Comparison of ENCODE assay signal across 8 cellular contexts in the genomic region with DNA sequence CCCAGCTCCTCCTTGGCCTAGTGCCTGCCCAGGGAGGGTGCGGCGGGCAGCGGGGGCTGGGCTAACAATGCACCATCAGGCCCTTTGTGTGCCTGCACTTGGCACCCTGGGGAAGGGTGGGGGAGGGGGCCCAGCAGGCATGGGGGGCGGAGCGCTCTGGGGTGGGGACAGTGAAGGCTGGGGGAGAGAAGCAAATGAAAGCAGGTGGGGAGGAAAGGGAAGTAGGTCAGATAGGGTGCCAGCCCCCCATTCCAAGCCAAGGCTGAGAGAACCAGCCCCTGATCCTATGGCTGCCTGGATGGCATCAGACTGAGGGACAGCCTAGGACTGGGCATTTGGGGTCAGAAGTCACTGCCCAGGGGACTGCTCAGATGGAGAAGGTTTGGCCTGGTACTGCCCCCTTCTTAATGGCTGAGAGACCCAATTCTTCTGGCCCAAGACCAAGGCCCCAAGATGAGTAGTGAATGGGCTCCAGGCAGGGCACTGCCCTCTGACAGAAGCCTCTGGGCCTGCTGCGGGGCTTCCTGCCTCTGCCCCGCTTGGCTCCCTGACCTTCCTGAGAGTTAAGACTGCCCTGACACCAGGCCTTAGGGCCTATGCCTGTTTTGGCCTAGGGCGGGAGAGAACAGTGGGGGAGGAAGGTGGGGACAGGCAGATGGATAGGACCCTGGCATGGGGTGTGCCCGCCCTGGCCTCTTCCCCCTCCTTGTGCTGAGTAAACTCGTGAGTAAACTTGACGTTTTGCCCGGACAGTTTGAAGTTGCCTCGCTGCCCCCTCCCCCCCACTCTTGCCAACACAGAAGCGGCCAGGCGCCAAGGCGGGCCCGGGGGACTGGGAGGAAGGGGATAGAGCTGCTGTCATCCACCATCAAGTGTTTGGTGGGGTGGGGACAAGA. TPM values are rescaled to one million over a fixed set of nuclear protein-coding genes. Genes with fewer than 3 reads are reported as not detected.
A peak's percentile ranks its signal among the peaks of the same experiment; 100 is the strongest.
DNase-seq lines count a peak whose midpoint lies in the region; ATAC-seq, FAIRE-seq and TF ChIP-seq lines count a peak whose summit lies in the region.

No MANE protein-coding gene starts in this region.

- peak overlapping the region; percentile 97 for H3K27ac ChIP-seq in HepG2 (ENCODE audit: extremely low read length, insufficient read depth, low read length)
- peak overlapping the region; percentile 97 for H3K27ac ChIP-seq in temporal lobe (ENCODE audit: low read depth, low read length)

- peak; percentile 61 for DNase-seq in activated CD4-positive, alpha-beta T cell treated with anti-CD3 and anti-CD28 coated beads for 36 hours
- DNase-seq in activated CD4-positive, alpha-beta T cell treated with anti-CD3 and anti-CD28 coated beads for 48 hours = no peak
- peak in 50 of 58 donors; percentile 11 to 85 (median 61) for DNase-seq in anterior cingulate cortex (lab: John Stamatoyannopoulos, UW)
- no peak for DNase-seq in HepG2 (ENCODE audit: low spot score)
- DNase-seq in AG08396 (ENCODE audit: low spot score) = no peak

- no peak for TF ChIP-seq RAD21 in HepG2 (CRISPR knock-in tag; IDR thresholded peaks at IDR 0.05)

- no TSS peak for BruUV-seq in HepG2 (replicated peaks; lab: Mats Ljungman, UMichigan)

- no peaks in the 10 kb centered on the region for H3K27me3 Mint-ChIP-seq in activated CD4-positive, alpha-beta T cell treated with anti-CD3 and anti-CD28 coated beads for 36 hours

- no peak overlapping the region for H2AFZ ChIP-seq in HepG2 (ENCODE audit: low read length)

- CTCF ChIA-PET in activated CD4-positive, alpha-beta T cell treated with anti-CD3 and anti-CD28 coated beads for 36 hours (lab: Charles Lee) = interaction anchor here (0.6 to 8.0 kb wide), 4 partner anchors 10 to 526 kb away, joined by 3 to 86 read pairs (median 18); no protein-coding TSS in a partner anchor
- CTCF ChIA-PET in HepG2 (lab: Yijun Ruan, JAX; ENCODE audit: low intra/inter-chr PET ratio, low total read pairs) = interaction anchor here (1.6 kb wide), 1 partner anchor 12 kb away, joined by 5 read pairs; no protein-coding TSS in a partner anchor

- 83% methylated on average over 11 of the region's 17 CpGs for WGBS in HepG2 (ENCODE audit: low lambda C conversion rate)

- H3K9me3 Mint-ChIP-seq in activated CD4-positive, alpha-beta T cell treated with anti-CD3 and anti-CD28 coated beads for 36 hours (ENCODE audit: low read depth) = no peaks in the 10 kb centered on the region

- H3K4me1 ChIP-seq in HepG2 (ENCODE audit: insufficient read depth, low read length) = peaks cover 64% of the 10 kb centered on the region

- peaks cover 4% of the 10 kb centered on the region; the same call in 1 of the 2 replicates for H4K20me1 ChIP-seq in HepG2 (ENCODE audit: insufficient read depth, low read length)

- no peaks in the 10 kb centered on the region; a peak in 1 of 5 replicates for H3K27me3 ChIP-seq in HepG2 (ENCODE audit: control insufficient read depth in 1 of 2, insufficient read depth in 2 of 2, low read length in 2 of 2)

- ATAC-seq in activated CD4-positive, alpha-beta T cell treated with anti-CD3 and anti-CD28 coated beads for 36 hours = no peak
- ATAC-seq in HepG2 (no peak), GM19397 (IDR thresholded peaks at IDR 0.05; ENCODE audit: unreplicated experiment) (no peak), GM21526 (IDR thresholded peaks at IDR 0.05; ENCODE audit: low FRiP score, unreplicated experiment) (no peak)

- no peak for TF ChIP-seq CTCF in HepG2 (CRISPR knock-in tag; IDR thresholded peaks at IDR 0.05)

- H3K36me3 ChIP-seq in HepG2 (replicated peaks in 1 of 2; ENCODE audit: control insufficient read depth in 1 of 2, insufficient read depth in 2 of 2, low read length in 2 of 2) = peaks cover 1 to 3% of the 10 kb centered on the region in 2 experiments; a peak in 3 of 5 replicates

- peak overlapping the region; percentile 95 for H3K27ac Mint-ChIP-seq in activated CD4-positive, alpha-beta T cell treated with anti-CD3 and anti-CD28 coated beads for 36 hours

- intact Hi-C loops in activated CD4-positive, alpha-beta T cell treated with anti-CD3 and anti-CD28 coated beads for 36 hours (cut with DNase I, micrococcal nuclease) = loop anchor here in 1 of 2 experiments (10.0 kb wide), 2 partner anchors 1209 to 1499 kb away; partner anchors contain the start of genes MEF2D and PMF1
- intact Hi-C loops in HepG2 (cut with micrococcal nuclease; ENCODE audit: unreplicated experiment) = no loop called here

- H3K79me2 ChIP-seq in HepG2 (ENCODE audit: insufficient read depth, low read length) = peaks cover 46% of the 10 kb centered on the region

- TF ChIP-seq EP300 in HepG2 (IDR thresholded peaks at IDR 0.05; ENCODE audit: low read depth in 2 of 2, low read length in 2 of 2) (no peak), HepG2 (CRISPR knock-in tag; IDR thresholded peaks at IDR 0.05; ENCODE audit: borderline replicate concordance) (no peak)

- H3K36me3 Mint-ChIP-seq in activated CD4-positive, alpha-beta T cell treated with anti-CD3 and anti-CD28 coated beads for 36 hours (ENCODE audit: low read depth) = peaks cover 26% of the 10 kb centered on the region

- FAIRE-seq in HepG2 (lab: Jason Lieb, UNC) = no peak

- peak overlapping the region; percentile 95; the same call in 1 of the 2 replicates for H3K9ac ChIP-seq in HepG2 (ENCODE audit: insufficient read depth, low read depth, low read length)

- peak overlapping the region; percentile 89 for H3K4me2 ChIP-seq in HepG2 (ENCODE audit: low read depth, low read length)

- peaks cover 39% of the 10 kb centered on the region for H3K4me1 Mint-ChIP-seq in activated CD4-positive, alpha-beta T cell treated with anti-CD3 and anti-CD28 coated beads for 36 hours

- TF ChIP-seq POLR2A in HepG2 (IDR thresholded peaks at IDR 0.05; ENCODE audit: insufficient read depth in 1 of 2, low read depth in 2 of 2, low read length in 2 of 2) = no peak

- in situ Hi-C loops in HepG2 (cut with HindIII; ENCODE audit: extremely low pct_ligation_motif_present, low pct_unique_long_range_greater_than_20kb) = no loop called here

- no peaks in the 10 kb centered on the region for H3K9me3 ChIP-seq in HepG2 (ENCODE audit: low read length)

- peak overlapping the region; percentile 96 for H3K4me3 Mint-ChIP-seq in activated CD4-positive, alpha-beta T cell treated with anti-CD3 and anti-CD28 coated beads for 36 hours

- H3K4me3 ChIP-seq in HepG2 (replicated peaks in 1 of 3; ENCODE audit: insufficient read depth in 1 of 3, low read depth in 2 of 3, low read length in 3 of 3) = no peak overlapping the region

- POLR2A ChIA-PET in activated CD4-positive, alpha-beta T cell treated with anti-CD3 and anti-CD28 coated beads for 36 hours (lab: Charles Lee) = interaction anchor here (1.1 kb wide), 1 partner anchor 10 kb away, joined by 3 read pairs; no protein-coding TSS in a partner anchor
- POLR2A ChIA-PET in HepG2 (lab: Yijun Ruan, JAX) = interaction anchor here (1.6 to 5.9 kb wide), 2 partner anchors 9 to 12 kb away, joined by 9 to 90 read pairs; no protein-coding TSS in a partner anchor

RNA-seq across cellular contexts. Expression of gene ZBTB7B, which starts 2.7 kb away (rescaled TPM):
- 100 to 1,000 TPM in 1 of 2 experiments, 10 to 100 TPM in 1; 94.0 to 105 TPM for total RNA-seq in activated CD4-positive, alpha-beta T cell treated with anti-CD3 and anti-CD28 coated beads for 36 hours
- total RNA-seq in HepG2 (2016; rRNA removed; fragmentation: Illumina TruSeq; extraction: Trizol) (10.1 and 15.5 TPM in 2 replicates), temporal lobe (1.5 TPM)
- 2.1 and 2.9 TPM in 2 replicates for total RNA-seq in HepG2 (2016; cell fraction: cytosol; rRNA removed; fragmentation: Illumina TruSeq; extraction: Trizol; ENCODE audit: low read depth)
- total RNA-seq in HepG2 (2016; cell fraction: insoluble cytoplasmic fraction; rRNA removed; fragmentation: Illumina TruSeq; extraction: Trizol) = 9.4 and 15.2 TPM in 2 replicates
- total RNA-seq in HepG2 (2016; cell fraction: membrane; rRNA removed; fragmentation: Illumina TruSeq; extraction: Trizol) = 7.3 and 8.2 TPM in 2 replicates
- total RNA-seq in HepG2 (2016; cell fraction: nucleus; rRNA removed; fragmentation: Illumina TruSeq; extraction: Trizol) = 12.6 TPM in 2 replicates
- polyA plus RNA-seq in HepG2 (2011; rRNA removed) = 17.5 and 22.3 TPM in 2 replicates
- polyA plus RNA-seq in HepG2 (2011; cell fraction: cytosol; rRNA removed) = 15.0 and 19.2 TPM in 2 replicates
- polyA plus RNA-seq in HepG2 (2011; cell fraction: nucleus; rRNA removed) = 45.5 and 50.7 TPM in 2 replicates
- polyA plus RNA-seq in HepG2 (2012) = 9.8 and 10.8 TPM in 2 replicates
- polyA plus RNA-seq in HepG2 (2016; cell fraction: cytosol; fragmentation: Illumina TruSeq; extraction: Trizol; ENCODE audit: low read depth) = 1.1 and 1.7 TPM in 2 replicates
- polyA plus RNA-seq in HepG2 (2016; cell fraction: insoluble cytoplasmic fraction; fragmentation: Illumina TruSeq; extraction: Trizol; ENCODE audit: low read depth) = 10.5 and 12.2 TPM in 2 replicates
- 4.4 and 5.4 TPM in 2 replicates for polyA plus RNA-seq in HepG2 (2016; cell fraction: membrane; fragmentation: Illumina TruSeq; extraction: Trizol; ENCODE audit: low read depth)
- 31.6 and 39.9 TPM in 2 replicates for polyA plus RNA-seq in HepG2 (2016; cell fraction: nucleus; fragmentation: Illumina TruSeq; extraction: Trizol; ENCODE audit: insufficient read depth, low read depth)
- polyA minus RNA-seq in HepG2 (2011; rRNA and poly(A)+ RNA removed; ENCODE audit: low replicate concordance) = 32.5 and 45.9 TPM in 2 replicates
- 9.9 and 13.2 TPM in 2 replicates for polyA minus RNA-seq in HepG2 (2011; cell fraction: cytosol; rRNA and poly(A)+ RNA removed)
- polyA minus RNA-seq in HepG2 (2011; cell fraction: nucleus; rRNA and poly(A)+ RNA removed) = 10.3 and 13.3 TPM in 2 replicates

RNA-seq across cellular contexts. Expression of gene LENEP, which starts 11.9 kb away (rescaled TPM):
- under 1 TPM; 0.79 to 0.80 TPM for total RNA-seq in activated CD4-positive, alpha-beta T cell treated with anti-CD3 and anti-CD28 coated beads for 36 hours
- total RNA-seq in HepG2 (2016; rRNA removed; fragmentation: Illumina TruSeq; extraction: Trizol) (0.29 TPM in 1 of 2 replicates, not detected in the other), temporal lobe (not detected)
- total RNA-seq in HepG2 (2016; cell fraction: cytosol; rRNA removed; fragmentation: Illumina TruSeq; extraction: Trizol; ENCODE audit: low read depth) = not detected in 2 replicates
- 0.32 TPM in 1 of 2 replicates, not detected in the other for total RNA-seq in HepG2 (2016; cell fraction: insoluble cytoplasmic fraction; rRNA removed; fragmentation: Illumina TruSeq; extraction: Trizol)
- not detected in 2 replicates for total RNA-seq in HepG2 (2016; cell fraction: membrane; rRNA removed; fragmentation: Illumina TruSeq; extraction: Trizol)
- 1.1 and 1.3 TPM in 2 replicates for total RNA-seq in HepG2 (2016; cell fraction: nucleus; rRNA removed; fragmentation: Illumina TruSeq; extraction: Trizol)
- polyA plus RNA-seq in HepG2 (2011; rRNA removed) = not detected in 2 replicates
- polyA plus RNA-seq in HepG2 (2011; cell fraction: cytosol; rRNA removed) = not detected in 2 replicates
- polyA plus RNA-seq in HepG2 (2011; cell fraction: nucleus; rRNA removed) = 0.29 and 0.40 TPM in 2 replicates
- polyA plus RNA-seq in HepG2 (2012) = not detected in 2 replicates
- not detected in 2 replicates for polyA plus RNA-seq in HepG2 (2016; cell fraction: cytosol; fragmentation: Illumina TruSeq; extraction: Trizol; ENCODE audit: low read depth)
- polyA plus RNA-seq in HepG2 (2016; cell fraction: insoluble cytoplasmic fraction; fragmentation: Illumina TruSeq; extraction: Trizol; ENCODE audit: low read depth) = not detected in 2 replicates
- polyA plus RNA-seq in HepG2 (2016; cell fraction: membrane; fragmentation: Illumina TruSeq; extraction: Trizol; ENCODE audit: low read depth) = not detected in 2 replicates
- not detected in 2 replicates for polyA plus RNA-seq in HepG2 (2016; cell fraction: nucleus; fragmentation: Illumina TruSeq; extraction: Trizol; ENCODE audit: insufficient read depth, low read depth)
- polyA minus RNA-seq in HepG2 (2011; rRNA and poly(A)+ RNA removed; ENCODE audit: low replicate concordance) = 1.3 and 7.6 TPM in 2 replicates
- not detected in 2 replicates for polyA minus RNA-seq in HepG2 (2011; cell fraction: cytosol; rRNA and poly(A)+ RNA removed)
- 1.6 TPM in 1 of 2 replicates, not detected in the other for polyA minus RNA-seq in HepG2 (2011; cell fraction: nucleus; rRNA and poly(A)+ RNA removed)

RNA-seq across cellular contexts. Expression of gene FLAD1, which starts 22.2 kb away (rescaled TPM):
- 10 to 100 TPM; 38.0 to 42.4 TPM for total RNA-seq in activated CD4-positive, alpha-beta T cell treated with anti-CD3 and anti-CD28 coated beads for 36 hours
- total RNA-seq in HepG2 (2016; rRNA removed; fragmentation: Illumina TruSeq; extraction: Trizol) = 32.8 and 32.9 TPM in 2 replicates
- total RNA-seq in HepG2 (2016; cell fraction: cytosol; rRNA removed; fragmentation: Illumina TruSeq; extraction: Trizol; ENCODE audit: low read depth) = 21.5 and 22.7 TPM in 2 replicates
- total RNA-seq in HepG2 (2016; cell fraction: insoluble cytoplasmic fraction; rRNA removed; fragmentation: Illumina TruSeq; extraction: Trizol) = 29.0 and 37.1 TPM in 2 replicates
- total RNA-seq in HepG2 (2016; cell fraction: membrane; rRNA removed; fragmentation: Illumina TruSeq; extraction: Trizol) = 23.4 and 27.9 TPM in 2 replicates
- 37.9 and 38.9 TPM in 2 replicates for total RNA-seq in HepG2 (2016; cell fraction: nucleus; rRNA removed; fragmentation: Illumina TruSeq; extraction: Trizol)
- polyA plus RNA-seq in HepG2 (2011; rRNA removed) = 25.9 and 30.3 TPM in 2 replicates
- polyA plus RNA-seq in HepG2 (2011; cell fraction: cytosol; rRNA removed) = 16.4 and 22.8 TPM in 2 replicates
- 84.3 and 94.4 TPM in 2 replicates for polyA plus RNA-seq in HepG2 (2011; cell fraction: nucleus; rRNA removed)
- 15.3 and 18.2 TPM in 2 replicates for polyA plus RNA-seq in HepG2 (2012)
- 17.3 and 18.3 TPM in 2 replicates for polyA plus RNA-seq in HepG2 (2016; cell fraction: cytosol; fragmentation: Illumina TruSeq; extraction: Trizol; ENCODE audit: low read depth)
- polyA plus RNA-seq in HepG2 (2016; cell fraction: insoluble cytoplasmic fraction; fragmentation: Illumina TruSeq; extraction: Trizol; ENCODE audit: low read depth) = 28.5 and 31.1 TPM in 2 replicates
- polyA plus RNA-seq in HepG2 (2016; cell fraction: membrane; fragmentation: Illumina TruSeq; extraction: Trizol; ENCODE audit: low read depth) = 17.7 and 19.3 TPM in 2 replicates
- polyA plus RNA-seq in HepG2 (2016; cell fraction: nucleus; fragmentation: Illumina TruSeq; extraction: Trizol; ENCODE audit: insufficient read depth, low read depth) = 64.3 and 72.6 TPM in 2 replicates
- polyA minus RNA-seq in HepG2 (2011; rRNA and poly(A)+ RNA removed; ENCODE audit: low replicate concordance) = 34.0 and 163 TPM in 2 replicates
- 7.6 and 9.5 TPM in 2 replicates for polyA minus RNA-seq in HepG2 (2011; cell fraction: cytosol; rRNA and poly(A)+ RNA removed)
- polyA minus RNA-seq in HepG2 (2011; cell fraction: nucleus; rRNA and poly(A)+ RNA removed) = 15.7 and 16.8 TPM in 2 replicates
- 9.8 TPM for total RNA-seq in temporal lobe

RNA-seq across cellular contexts. Expression of gene DCST2, which starts 28.3 kb away (rescaled TPM):
- under 1 TPM; 0.46 to 0.67 TPM for total RNA-seq in activated CD4-positive, alpha-beta T cell treated with anti-CD3 and anti-CD28 coated beads for 36 hours
- total RNA-seq in HepG2 (2016; rRNA removed; fragmentation: Illumina TruSeq; extraction: Trizol) (not detected in 2 replicates), temporal lobe (not detected)
- not detected in 2 replicates for total RNA-seq in HepG2 (2016; cell fraction: cytosol; rRNA removed; fragmentation: Illumina TruSeq; extraction: Trizol; ENCODE audit: low read depth)
- total RNA-seq in HepG2 (2016; cell fraction: insoluble cytoplasmic fraction; rRNA removed; fragmentation: Illumina TruSeq; extraction: Trizol) = not detected in 2 replicates
- not detected in 2 replicates for total RNA-seq in HepG2 (2016; cell fraction: membrane; rRNA removed; fragmentation: Illumina TruSeq; extraction: Trizol)
- total RNA-seq in HepG2 (2016; cell fraction: nucleus; rRNA removed; fragmentation: Illumina TruSeq; extraction: Trizol) = not detected in 2 replicates
- 0.74 and 0.80 TPM in 2 replicates for polyA plus RNA-seq in HepG2 (2011; rRNA removed)
- 0.17 and 0.19 TPM in 2 replicates for polyA plus RNA-seq in HepG2 (2011; cell fraction: cytosol; rRNA removed)
- 7.8 and 11.4 TPM in 2 replicates for polyA plus RNA-seq in HepG2 (2011; cell fraction: nucleus; rRNA removed)
- 0.35 and 1.6 TPM in 2 replicates for polyA plus RNA-seq in HepG2 (2012)
- polyA plus RNA-seq in HepG2 (2016; cell fraction: cytosol; fragmentation: Illumina TruSeq; extraction: Trizol; ENCODE audit: low read depth) = 0.29 TPM in 1 of 2 replicates, not detected in the other
- not detected in 2 replicates for polyA plus RNA-seq in HepG2 (2016; cell fraction: insoluble cytoplasmic fraction; fragmentation: Illumina TruSeq; extraction: Trizol; ENCODE audit: low read depth)
- polyA plus RNA-seq in HepG2 (2016; cell fraction: membrane; fragmentation: Illumina TruSeq; extraction: Trizol; ENCODE audit: low read depth) = not detected in 2 replicates
- polyA plus RNA-seq in HepG2 (2016; cell fraction: nucleus; fragmentation: Illumina TruSeq; extraction: Trizol; ENCODE audit: insufficient read depth, low read depth) = 0.29 TPM in 1 of 2 replicates, not detected in the other
- 0.08 and 2.6 TPM in 2 replicates for polyA minus RNA-seq in HepG2 (2011; rRNA and poly(A)+ RNA removed; ENCODE audit: low replicate concordance)
- not detected in 2 replicates for polyA minus RNA-seq in HepG2 (2011; cell fraction: cytosol; rRNA and poly(A)+ RNA removed)
- 0.37 TPM in 1 of 2 replicates, not detected in the other for polyA minus RNA-seq in HepG2 (2011; cell fraction: nucleus; rRNA and poly(A)+ RNA removed)

RNA-seq across cellular contexts. Expression of gene DCST1, which starts 28.3 kb away (rescaled TPM):
- total RNA-seq in activated CD4-positive, alpha-beta T cell treated with anti-CD3 and anti-CD28 coated beads for 36 hours = not detected
- total RNA-seq in HepG2 (2016; rRNA removed; fragmentation: Illumina TruSeq; extraction: Trizol) = not detected in 2 replicates
- total RNA-seq in HepG2 (2016; cell fraction: cytosol; rRNA removed; fragmentation: Illumina TruSeq; extraction: Trizol; ENCODE audit: low read depth) = not detected in 2 replicates
- total RNA-seq in HepG2 (2016; cell fraction: insoluble cytoplasmic fraction; rRNA removed; fragmentation: Illumina TruSeq; extraction: Trizol) = not detected in 2 replicates
- total RNA-seq in HepG2 (2016; cell fraction: membrane; rRNA removed; fragmentation: Illumina TruSeq; extraction: Trizol) = not detected in 2 replicates
- not detected in 2 replicates for total RNA-seq in HepG2 (2016; cell fraction: nucleus; rRNA removed; fragmentation: Illumina TruSeq; extraction: Trizol)
- 0.04 TPM in 1 of 2 replicates, not detected in the other for polyA plus RNA-seq in HepG2 (2011; rRNA removed)
- polyA plus RNA-seq in HepG2 (2011; cell fraction: cytosol; rRNA removed) = not detected in 2 replicates
- 0.19 and 0.24 TPM in 2 replicates for polyA plus RNA-seq in HepG2 (2011; cell fraction: nucleus; rRNA removed)
- polyA plus RNA-seq in HepG2 (2012) = not detected in 2 replicates
- polyA plus RNA-seq in HepG2 (2016; cell fraction: cytosol; fragmentation: Illumina TruSeq; extraction: Trizol; ENCODE audit: low read depth) = not detected in 2 replicates
- not detected in 2 replicates for polyA plus RNA-seq in HepG2 (2016; cell fraction: insoluble cytoplasmic fraction; fragmentation: Illumina TruSeq; extraction: Trizol; ENCODE audit: low read depth)
- polyA plus RNA-seq in HepG2 (2016; cell fraction: membrane; fragmentation: Illumina TruSeq; extraction: Trizol; ENCODE audit: low read depth) = not detected in 2 replicates
- polyA plus RNA-seq in HepG2 (2016; cell fraction: nucleus; fragmentation: Illumina TruSeq; extraction: Trizol; ENCODE audit: insufficient read depth, low read depth) = not detected in 2 replicates
- polyA minus RNA-seq in HepG2 (2011; rRNA and poly(A)+ RNA removed; ENCODE audit: low replicate concordance) = not detected in 2 replicates
- not detected in 2 replicates for polyA minus RNA-seq in HepG2 (2011; cell fraction: cytosol; rRNA and poly(A)+ RNA removed)
- not detected in 2 replicates for polyA minus RNA-seq in HepG2 (2011; cell fraction: nucleus; rRNA and poly(A)+ RNA removed)
- 0.25 TPM for total RNA-seq in temporal lobe

Comparison
In these comparisons a context has a peak if more than half of its experiments do, and no peak if none do; other contexts are left out.
1. DNase-seq: peak in activated CD4-positive, alpha-beta T cell treated with anti-CD3 and anti-CD28 coated beads for 36 hours (single experiment) and anterior cingulate cortex (50 of 58); none in activated CD4-positive, alpha-beta T cell treated with anti-CD3 and anti-CD28 coated beads for 48 hours (single experiment), HepG2 (single experiment) and AG08396 (single experiment).